22 cellular contexts compared by ENCODE assay signal in genomic region chr6:18078875-18079274, GRCh38. TPM values are rescaled to one million over a fixed set of nuclear protein-coding genes. Genes with fewer than 3 reads are reported as not detected.
A peak's percentile ranks its signal among the peaks of the same experiment; 100 is the strongest.
DNase-seq lines count a peak whose midpoint lies in the region; ATAC-seq and FAIRE-seq lines count a peak whose summit lies in the region.
"Had no signal": no experiment of that assay in that cellular context is flagged by ENCODE, and none has a peak within 500 bp of the region (broad histone marks: within the 10 kb centered on the region; RNA-seq: fewer than 3 reads in every experiment).

No MANE protein-coding gene starts in this region.

- H3K4me3 Mint-ChIP-seq in naive thymus-derived CD4-positive, alpha-beta T cell: no peak overlapping the region
- H3K4me3 Mint-ChIP-seq: CD4-positive, alpha-beta T cell; HFFc6; IgD-negative memory B cell had no signal

- H3K4me1 Mint-ChIP-seq in naive thymus-derived CD4-positive, alpha-beta T cell: no peaks in the 10 kb centered on the region
- H3K4me1 Mint-ChIP-seq: IgD-negative memory B cell had no signal

- ATAC-seq in Right ventricle myocardium inferior (peak; percentile 13), Right ventricle myocardium superior (ENCODE audit: poor library complexity) (no peak)
- ATAC-seq in naive thymus-derived CD4-positive, alpha-beta T cell: peak; percentile 37
- ATAC-seq: HCT116, HepG2 had no signal

- no peak overlapping the region for H3K4me3 ChIP-seq in naive thymus-derived CD4-positive, alpha-beta T cell (ENCODE audit: low read length)

- peaks cover 3 to 23% (median 12%) of the 10 kb centered on the region in 11 donors for H3K9me3 Mint-ChIP-seq in naive thymus-derived CD4-positive, alpha-beta T cell

- H3K27ac Mint-ChIP-seq in naive thymus-derived CD4-positive, alpha-beta T cell: no peak overlapping the region
- H3K27ac Mint-ChIP-seq: CD4-positive, alpha-beta T cell; HFFc6 had no signal

- no peaks in the 10 kb centered on the region for H3K36me3 ChIP-seq in naive thymus-derived CD4-positive, alpha-beta T cell (ENCODE audit: control insufficient read depth in 2 of 3, insufficient read depth in 3 of 3, low read length in 3 of 3)
- H3K36me3 ChIP-seq: BE2C had no signal

- POLR2A ChIA-PET in naive thymus-derived CD4-positive, alpha-beta T cell (lab: Charles Lee): no interaction called here

- FAIRE-seq in GM19239 (lab: Jason Lieb, UNC): no peak
- FAIRE-seq: D721Med, G401.6, GM12892, GM18507, HepG2 had no signal

- intact Hi-C loops in Right ventricle myocardium inferior (cut with DNase I) (no loop called here), Right ventricle myocardium superior (cut with DNase I) (no loop called here)
- intact Hi-C loops in naive thymus-derived CD4-positive, alpha-beta T cell (cut with micrococcal nuclease): no loop called here

- no peak overlapping the region for H3K27ac ChIP-seq in naive thymus-derived CD4-positive, alpha-beta T cell (ENCODE audit: low read depth, low read length)

- CTCF ChIA-PET in naive thymus-derived CD4-positive, alpha-beta T cell (lab: Charles Lee): no interaction called here

- no peaks in the 10 kb centered on the region for H3K9me3 ChIP-seq in naive thymus-derived CD4-positive, alpha-beta T cell (ENCODE audit: control insufficient read depth in 2 of 3, low read length in 3 of 3)
- H3K9me3 ChIP-seq: BE2C, Caco-2 had no signal

- DNase-seq in Right ventricle myocardium inferior (ENCODE audit: missing footprints) (no peak), Right ventricle myocardium superior (no peak), NOMO-1 treated with DMSO at 0.1 percent for 48 hours (lab: John Stamatoyannopoulos, UW; ENCODE audit: unreplicated experiment) (peak; percentile 65), mucosa of gallbladder (ENCODE audit: low spot score) (no peak), GM19239 (ENCODE audit: insufficient read length, low spot score) (no peak), NCI-H2107 treated with DMSO at 0.1 percent for 48 hours (lab: John Stamatoyannopoulos, UW; ENCODE audit: unreplicated experiment) (no peak)
- DNase-seq in naive thymus-derived CD4-positive, alpha-beta T cell: no peak
- DNase-seq: BE2C; C1 segment of cervical spinal cord; Caco-2; CD4-positive, alpha-beta T cell; GOT3; H7; HFFc6 had no signal

- H3K4me1 ChIP-seq in naive thymus-derived CD4-positive, alpha-beta T cell (ENCODE audit: control insufficient read depth in 2 of 2, insufficient read depth in 2 of 2, low read length in 2 of 2): no peaks in the 10 kb centered on the region
- H3K4me1 ChIP-seq: BE2C, Caco-2 had no signal

- H3K27me3 ChIP-seq in naive thymus-derived CD4-positive, alpha-beta T cell (ENCODE audit: control insufficient read depth in 2 of 2, insufficient read depth in 2 of 2, low read length in 2 of 2): no peaks in the 10 kb centered on the region
- H3K27me3 ChIP-seq: BE2C had no signal

- H3K27me3 Mint-ChIP-seq in naive thymus-derived CD4-positive, alpha-beta T cell: peaks cover 2 to 23% (median 16%) of the 10 kb centered on the region in 5 donors

- peaks cover 0 to 4% (median 0%) of the 10 kb centered on the region in 5 donors for H3K36me3 Mint-ChIP-seq in naive thymus-derived CD4-positive, alpha-beta T cell
- H3K36me3 Mint-ChIP-seq: IgD-negative memory B cell had no signal

RNA-seq across cellular contexts. Expression of gene NHLRC1, which starts 43.6 kb away (rescaled TPM):
- 1.2 TPM for total RNA-seq in Right ventricle myocardium inferior
- 1.2 TPM for total RNA-seq in Right ventricle myocardium superior
- 1 to 10 TPM in 2 of 5 experiments, under 1 TPM in 3; 0.39 to 1.4 (median 0.61) TPM for total RNA-seq in naive thymus-derived CD4-positive, alpha-beta T cell
- 1 to 10 TPM; 1.7 to 1.9 TPM for polyA plus RNA-seq in naive thymus-derived CD4-positive, alpha-beta T cell
- 1.9 TPM for total RNA-seq in mucosa of gallbladder
- total RNA-seq: A172 had no signal
